In genomic region chr2:154170400-154170799, GRCh38 we compare ENCODE assay signal across 34 cellular contexts.
"Had no signal": no experiment of that assay in that cellular context is flagged by ENCODE, and none has a peak within 500 bp of the region (broad histone marks: within the 10 kb centered on the region; RNA-seq: fewer than 3 reads in every experiment).

No MANE protein-coding gene starts in this region.

- H3K4me2 ChIP-seq: KMS-11 had no signal

- H3K27me3 ChIP-seq: MG63 had no signal

- DNase-seq: Karpas-422, Kasumi-1, KG1, MG63, MM.1S, MV-4-11, NCI-H1048, NCI-H1092, NCI-H1092 treated with DMSO at 0.1 percent for 48 hours, NCI-H1105, NCI-H1105 treated with DMSO at 0.1 percent for 48 hours, NCI-H1417 treated with DMSO at 0.1 percent for 48 hours, NCI-H1436, NCI-H1436 treated with DMSO at 0.1 percent for 48 hours, NCI-H146, NCI-H1694, NCI-H1694 treated with DMSO at 0.1 percent for 48 hours, NCI-H187, NCI-H187 treated with DMSO at 0.1 percent for 48 hours, NCI-H1930, NCI-H2029, NCI-H2029 treated with DMSO at 0.1 percent for 48 hours, NCI-H2107, NCI-H2171, NCI-H2171 treated with DMSO at 0.1 percent for 48 hours, NCI-H2227 treated with DMSO at 0.1 percent for 48 hours, NCI-H226, NCI-H345, NCI-H446, NCI-H446 treated with DMSO at 0.1 percent for 48 hours, NCI-H510A, NCI-H510A treated with DMSO at 0.1 percent for 48 hours, NCI-H524 had no signal

- H3K27ac ChIP-seq: KMS-11 had no signal

- H3K9me3 ChIP-seq: MG63 had no signal

- H3K9ac ChIP-seq: KMS-11 had no signal

- H3K4me3 ChIP-seq: MG63 had no signal

- H3K36me3 ChIP-seq: MG63 had no signal
